Comparison of ENCODE assay signal across 16 cellular contexts in genomic region chr16:31899505-31899904, GRCh38. TPM values are rescaled to one million over a fixed set of nuclear protein-coding genes. Genes with fewer than 3 reads are reported as not detected.
DNase-seq lines count a peak whose midpoint lies in the region; ATAC-seq and TF ChIP-seq lines count a peak whose summit lies in the region.
"Had no signal": no experiment of that assay in that cellular context is flagged by ENCODE, and none has a peak within 500 bp of the region (broad histone marks: within the 10 kb centered on the region; RNA-seq: fewer than 3 reads in every experiment).

No MANE protein-coding gene starts in this region.

- H3K36me3 Mint-ChIP-seq in activated CD8-positive, alpha-beta memory T cell treated with anti-CD3 and anti-CD28 coated beads, Interleukin-2, amount 10 ng/mL, durations not matched to agents 7 days and 5 days = peaks cover 86% of the 10 kb centered on the region
- peaks cover 80% of the 10 kb centered on the region for H3K36me3 Mint-ChIP-seq in CD8-positive, alpha-beta T cell
- peaks cover 63% of the 10 kb centered on the region for H3K36me3 Mint-ChIP-seq in activated naive CD8-positive, alpha-beta T cell
- peaks cover 53 to 77% (median 74%) of the 10 kb centered on the region in 3 donors for H3K36me3 Mint-ChIP-seq in naive thymus-derived CD8-positive, alpha-beta T cell
- peaks cover 67% of the 10 kb centered on the region for H3K36me3 Mint-ChIP-seq in chondrocyte (ENCODE audit: low read depth)

- no peaks in the 10 kb centered on the region for H3K27me3 ChIP-seq in CD8-positive, alpha-beta T cell (ENCODE audit: insufficient read depth, low read length)
- H3K27me3 ChIP-seq: Peyer's patch had no signal

- H3K9me3 ChIP-seq in CD8-positive, alpha-beta T cell (ENCODE audit: low read length) = peaks cover 7% of the 10 kb centered on the region

- no peak for DNase-seq in activated CD8-positive, alpha-beta memory T cell treated with anti-CD3 and anti-CD28 coated beads, Interleukin-2, amount 10 ng/mL, durations not matched to agents 7 days and 5 days
- DNase-seq in activated CD8-positive, alpha-beta memory T cell treated with anti-CD3 and anti-CD28 coated beads, Interleukin-2, amount 50 U/mL, for 48 hours = no peak
- DNase-seq in CD8-positive, alpha-beta T cell = no peak
- DNase-seq in naive thymus-derived CD8-positive, alpha-beta T cell = no peak
- DNase-seq in chondrocyte (ENCODE audit: low spot score) (no peak), NCI-H1436 (lab: John Stamatoyannopoulos, UW) (no peak), middle frontal gyrus (ENCODE audit: extremely low spot score, low spot score) (no peak)
- DNase-seq: DND-41, GF-D8, NCI-H1417, NCI-H2029 treated with DMSO at 0.1 percent for 48 hours, NCI-H510A treated with DMSO at 0.1 percent for 48 hours, Peyer's patch had no signal

- H3K4me3 Mint-ChIP-seq in activated CD8-positive, alpha-beta memory T cell treated with anti-CD3 and anti-CD28 coated beads, Interleukin-2, amount 10 ng/mL, durations not matched to agents 7 days and 5 days = no peak overlapping the region
- peak overlapping the region; percentile 54 for H3K4me3 Mint-ChIP-seq in CD8-positive, alpha-beta T cell
- peak overlapping the region; percentile 72 for H3K4me3 Mint-ChIP-seq in activated naive CD8-positive, alpha-beta T cell
- H3K4me3 Mint-ChIP-seq in naive thymus-derived CD8-positive, alpha-beta T cell = peak overlapping the region in 7 of 10 donors; percentile 20 to 64 (median 53)
- H3K4me3 Mint-ChIP-seq in chondrocyte (ENCODE audit: unreplicated experiment) = no peak overlapping the region
- H3K4me3 Mint-ChIP-seq: GM23338 had no signal

- peaks cover 18% of the 10 kb centered on the region for H3K36me3 ChIP-seq in CD8-positive, alpha-beta T cell (ENCODE audit: insufficient read depth, low read length)

- H3K4me1 Mint-ChIP-seq in activated CD8-positive, alpha-beta memory T cell treated with anti-CD3 and anti-CD28 coated beads, Interleukin-2, amount 10 ng/mL, durations not matched to agents 7 days and 5 days = peaks cover 17% of the 10 kb centered on the region
- H3K4me1 Mint-ChIP-seq in CD8-positive, alpha-beta T cell (ENCODE audit: low read depth) = peaks cover 29% of the 10 kb centered on the region
- H3K4me1 Mint-ChIP-seq in activated naive CD8-positive, alpha-beta T cell (ENCODE audit: low read depth) = peaks cover 52% of the 10 kb centered on the region
- peaks cover 12 to 38% (median 28%) of the 10 kb centered on the region in 4 donors for H3K4me1 Mint-ChIP-seq in naive thymus-derived CD8-positive, alpha-beta T cell
- no peaks in the 10 kb centered on the region for H3K4me1 Mint-ChIP-seq in chondrocyte (ENCODE audit: low read depth)
- H3K4me1 Mint-ChIP-seq: GM23338 had no signal

- POLR2A ChIA-PET in CD8-positive, alpha-beta T cell (lab: Charles Lee) = no interaction called here
- POLR2A ChIA-PET in naive thymus-derived CD8-positive, alpha-beta T cell (lab: Charles Lee) = no interaction called here

- no peak for ATAC-seq in activated CD8-positive, alpha-beta memory T cell treated with anti-CD3 and anti-CD28 coated beads, Interleukin-2, amount 10 ng/mL, durations not matched to agents 7 days and 5 days
- ATAC-seq in CD8-positive, alpha-beta T cell = no peak
- ATAC-seq in naive thymus-derived CD8-positive, alpha-beta T cell = peak in 1 of 2 donors; percentile 47
- ATAC-seq: GM23338 had no signal

- H3K27ac Mint-ChIP-seq in activated CD8-positive, alpha-beta memory T cell treated with anti-CD3 and anti-CD28 coated beads, Interleukin-2, amount 10 ng/mL, durations not matched to agents 7 days and 5 days = peak overlapping the region; percentile 57
- H3K27ac Mint-ChIP-seq in CD8-positive, alpha-beta T cell = peak overlapping the region; percentile 85
- peak overlapping the region; percentile 92 for H3K27ac Mint-ChIP-seq in activated naive CD8-positive, alpha-beta T cell
- H3K27ac Mint-ChIP-seq in naive thymus-derived CD8-positive, alpha-beta T cell = peak overlapping the region; percentile 72 to 91 (median 78)
- no peak overlapping the region for H3K27ac Mint-ChIP-seq in chondrocyte (ENCODE audit: unreplicated experiment)
- H3K27ac Mint-ChIP-seq: GM23338 had no signal

- peaks cover 41% of the 10 kb centered on the region for H3K9me3 Mint-ChIP-seq in activated CD8-positive, alpha-beta memory T cell treated with anti-CD3 and anti-CD28 coated beads, Interleukin-2, amount 10 ng/mL, durations not matched to agents 7 days and 5 days (ENCODE audit: low read depth)
- H3K9me3 Mint-ChIP-seq in CD8-positive, alpha-beta T cell = peaks cover 24% of the 10 kb centered on the region
- H3K9me3 Mint-ChIP-seq in activated naive CD8-positive, alpha-beta T cell (ENCODE audit: low read depth) = peaks cover 10% of the 10 kb centered on the region
- H3K9me3 Mint-ChIP-seq in naive thymus-derived CD8-positive, alpha-beta T cell = peaks cover 0 to 70% (median 16%) of the 10 kb centered on the region in 9 donors
- peaks cover 48% of the 10 kb centered on the region for H3K9me3 Mint-ChIP-seq in chondrocyte (ENCODE audit: low read depth)

- peaks cover 4% of the 10 kb centered on the region for H3K4me1 ChIP-seq in CD8-positive, alpha-beta T cell (ENCODE audit: insufficient read depth, low read length)
- H3K4me1 ChIP-seq: Peyer's patch had no signal

- CTCF ChIA-PET in activated CD8-positive, alpha-beta memory T cell treated with anti-CD3 and anti-CD28 coated beads, Interleukin-2, amount 10 ng/mL, durations not matched to agents 7 days and 5 days (lab: Charles Lee) = no interaction called here
- CTCF ChIA-PET in CD8-positive, alpha-beta T cell (lab: Charles Lee) = no interaction called here

- H3K27me3 Mint-ChIP-seq in activated CD8-positive, alpha-beta memory T cell treated with anti-CD3 and anti-CD28 coated beads, Interleukin-2, amount 10 ng/mL, durations not matched to agents 7 days and 5 days = no peaks in the 10 kb centered on the region
- no peaks in the 10 kb centered on the region for H3K27me3 Mint-ChIP-seq in CD8-positive, alpha-beta T cell (ENCODE audit: low read depth)
- H3K27me3 Mint-ChIP-seq in activated naive CD8-positive, alpha-beta T cell = no peaks in the 10 kb centered on the region
- no peaks in the 10 kb centered on the region for H3K27me3 Mint-ChIP-seq in naive thymus-derived CD8-positive, alpha-beta T cell
- no peaks in the 10 kb centered on the region for H3K27me3 Mint-ChIP-seq in chondrocyte (ENCODE audit: low read depth)

- no peak overlapping the region for H3K27ac ChIP-seq in CD8-positive, alpha-beta T cell (ENCODE audit: low read depth, low read length)
- H3K27ac ChIP-seq: C4-2B, Peyer's patch had no signal

- intact Hi-C loops in CD8-positive, alpha-beta T cell (cut with DNase I, micrococcal nuclease) = loop anchor here in 1 of 2 experiments (5.0 kb wide), 1 partner anchor 48 kb away; no protein-coding TSS in a partner anchor

- no peak for TF ChIP-seq CTCF in CD8-positive, alpha-beta T cell (IDR thresholded peaks at IDR 0.05)
- TF ChIP-seq CTCF in chondrocyte (IDR thresholded peaks at IDR 0.05) = no peak

- no peak overlapping the region for H3K4me3 ChIP-seq in CD8-positive, alpha-beta T cell (ENCODE audit: low read depth, low read length)
- H3K4me3 ChIP-seq: GM23338, Peyer's patch had no signal

RNA-seq across cellular contexts. Expression of gene ZNF267, which starts 25.9 kb away (rescaled TPM):
- total RNA-seq in activated CD8-positive, alpha-beta memory T cell treated with anti-CD3 and anti-CD28 coated beads, Interleukin-2, amount 10 ng/mL, durations not matched to agents 7 days and 5 days = 10 to 100 TPM; 54.1 to 64.1 TPM
- total RNA-seq in CD8-positive, alpha-beta T cell = 10 to 100 TPM; 78.6 to 80.1 TPM
- total RNA-seq in naive thymus-derived CD8-positive, alpha-beta T cell = 10 to 100 TPM; 48.1 to 49.2 TPM
- polyA plus RNA-seq in naive thymus-derived CD8-positive, alpha-beta T cell = 1 to 10 TPM; 7.3 to 8.1 (median 8.0) TPM
- total RNA-seq in chondrocyte = 5.0 to 7.6 TPM (median 5.6 TPM) in 3 replicates

Comparison
In these comparisons a context has a peak if more than half of its experiments do, and no peak if none do; other contexts are left out.
1. H3K4me3 Mint-ChIP-seq: peak in CD8-positive, alpha-beta T cell (single experiment), activated naive CD8-positive, alpha-beta T cell (single experiment) and naive thymus-derived CD8-positive, alpha-beta T cell (7 of 10); none in activated CD8-positive, alpha-beta memory T cell treated with anti-CD3 and anti-CD28 coated beads, Interleukin-2, amount 10 ng/mL, durations not matched to agents 7 days and 5 days (single experiment) and chondrocyte (single experiment).